8 cellular contexts compared by ENCODE assay signal in genomic region chr2:218569038-218569431, GRCh38. TPM values are rescaled to one million over a fixed set of nuclear protein-coding genes. Genes with fewer than 3 reads are reported as not detected.
A peak's percentile ranks its signal among the peaks of the same experiment; 100 is the strongest.
DNase-seq lines count a peak whose midpoint lies in the region; ATAC-seq and TF ChIP-seq lines count a peak whose summit lies in the region.

No MANE protein-coding gene starts in this region.

- DNase-seq in NCI-H82 (lab: John Stamatoyannopoulos, UW) (peak; percentile 73), NCI-H82 treated with DMSO at 0.1 percent for 48 hours (lab: John Stamatoyannopoulos, UW; ENCODE audit: unreplicated experiment) (no peak), OCI-M1 (lab: John Stamatoyannopoulos, UW) (peak; percentile 71), foreskin melanocyte (peak; percentile 58), osteoblast (ENCODE audit: insufficient read length, low spot score, missing footprints) (peak; percentile 43)
- peak; percentile 42 for DNase-seq in activated T-helper 9 cell treated with anti-CD3 and anti-CD28 coated beads, Interleukin-2, amount 50 U/mL, for 16 hours (ENCODE audit: low read depth)

- H3K4me2 ChIP-seq in osteoblast (ENCODE audit: insufficient read depth, low read length), result peak overlapping the region; percentile 91

- peak overlapping the region; percentile 96 for H2AFZ ChIP-seq in osteoblast (ENCODE audit: low read length)

- TF ChIP-seq CTCF in osteoblast (IDR thresholded peaks at IDR 0.05; ENCODE audit: extremely low read depth, low read depth, low read length), result no peak

- peaks cover 97% of the 10 kb centered on the region for H3K79me2 ChIP-seq in osteoblast (ENCODE audit: insufficient read depth, low read length)

- ATAC-seq in HG02981 (IDR thresholded peaks at IDR 0.05; ENCODE audit: unreplicated experiment), result peak; percentile 37

- WGBS in thymus, result under 1% methylated on average over 31 of the region's 31 CpGs

- H3K4me3 ChIP-seq in osteoblast (ENCODE audit: insufficient read depth, low read length) (peak overlapping the region; percentile 94), thymus (ENCODE audit: low read length) (peak overlapping the region; percentile 74)

- peaks cover 9% of the 10 kb centered on the region for H4K20me1 ChIP-seq in osteoblast (ENCODE audit: insufficient read depth, low read length)

- peaks cover 31% of the 10 kb centered on the region for H3K4me1 ChIP-seq in osteoblast (ENCODE audit: insufficient read depth, low read length)
- H3K4me1 ChIP-seq in thymus (ENCODE audit: control insufficient read depth, insufficient read depth, low read length), result peaks cover 21% of the 10 kb centered on the region

- H3K27me3 ChIP-seq in osteoblast (ENCODE audit: insufficient read depth, low read length) (no peaks in the 10 kb centered on the region), thymus (ENCODE audit: control insufficient read depth, insufficient read depth) (no peaks in the 10 kb centered on the region)

- no peaks in the 10 kb centered on the region for H3K9me3 ChIP-seq in osteoblast (ENCODE audit: low read depth, low read length)
- no peaks in the 10 kb centered on the region for H3K9me3 ChIP-seq in thymus (ENCODE audit: control insufficient read depth)

- H3K27ac ChIP-seq in osteoblast (ENCODE audit: low read depth, low read length) (peak overlapping the region; percentile 98), thymus (ENCODE audit: low read depth) (peak overlapping the region; percentile 83)

- peaks cover 11% of the 10 kb centered on the region for H3K36me3 ChIP-seq in osteoblast (ENCODE audit: insufficient read depth, low read length)
- H3K36me3 ChIP-seq in thymus (ENCODE audit: control insufficient read depth, insufficient read depth), result peaks cover 7% of the 10 kb centered on the region

RNA-seq across cellular contexts. Expression of gene CNOT9, which starts 0.4 kb away (rescaled TPM):
- 47.1 and 50.3 TPM in 2 replicates for total RNA-seq in osteoblast
- 25.6 TPM for polyA plus RNA-seq in thymus

RNA-seq across cellular contexts. Expression of gene USP37, which starts 0.9 kb away (rescaled TPM):
- 12.4 and 15.2 TPM in 2 replicates for total RNA-seq in osteoblast
- 4.0 TPM for polyA plus RNA-seq in thymus

RNA-seq across cellular contexts. Expression of gene PLCD4, which starts 38.7 kb away (rescaled TPM):
- total RNA-seq in osteoblast, result 2.5 and 4.4 TPM in 2 replicates
- polyA plus RNA-seq in thymus, result 0.68 TPM
